1 cellular context compared by ENCODE assay signal in the genomic region with DNA sequence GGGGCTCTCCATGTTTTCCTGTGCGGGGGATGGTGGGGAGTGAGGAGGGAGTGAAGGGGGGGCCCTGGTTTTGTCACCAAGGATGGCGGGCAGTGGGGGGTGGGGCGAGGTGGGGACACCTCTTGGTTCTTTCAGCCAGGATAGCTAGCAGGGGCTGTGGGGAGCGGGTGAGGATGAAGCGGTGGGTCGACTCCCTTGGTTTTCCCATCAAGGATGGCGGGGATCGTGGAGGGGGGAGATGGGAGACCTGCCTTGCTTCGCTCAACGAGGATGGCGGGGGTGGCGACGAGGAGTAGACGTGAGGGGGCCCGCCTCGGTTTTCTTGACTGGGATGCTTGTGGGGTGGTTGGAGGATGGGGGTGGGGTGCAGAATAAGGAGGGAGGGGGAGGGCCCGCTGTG.
TF ChIP-seq lines count a peak whose summit lies in the region.

No MANE protein-coding gene starts in this region.

TF ChIP-seq in WTC11, 78 proteins besides CTCF, POLR2A, EP300 and RAD21 (continued from another document):
- TF ChIP-seq, protein P1, sequence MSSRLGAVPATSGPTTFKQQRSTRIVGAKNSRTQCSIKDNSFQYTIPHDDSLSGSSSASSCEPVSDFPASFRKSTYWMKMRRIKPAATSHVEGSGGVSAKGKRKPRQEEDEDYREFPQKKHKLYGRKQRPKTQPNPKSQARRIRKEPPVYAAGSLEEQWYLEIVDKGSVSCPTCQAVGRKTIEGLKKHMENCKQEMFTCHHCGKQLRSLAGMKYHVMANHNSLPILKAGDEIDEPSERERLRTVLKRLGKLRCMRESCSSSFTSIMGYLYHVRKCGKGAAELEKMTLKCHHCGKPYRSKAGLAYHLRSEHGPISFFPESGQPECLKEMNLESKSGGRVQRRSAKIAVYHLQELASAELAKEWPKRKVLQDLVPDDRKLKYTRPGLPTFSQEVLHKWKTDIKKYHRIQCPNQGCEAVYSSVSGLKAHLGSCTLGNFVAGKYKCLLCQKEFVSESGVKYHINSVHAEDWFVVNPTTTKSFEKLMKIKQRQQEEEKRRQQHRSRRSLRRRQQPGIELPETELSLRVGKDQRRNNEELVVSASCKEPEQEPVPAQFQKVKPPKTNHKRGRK (CRISPR knock-in tag; IDR thresholded peaks at IDR 0.05; ENCODE audit: borderline replicate concordance): no peak
- TF ChIP-seq, protein P2, sequence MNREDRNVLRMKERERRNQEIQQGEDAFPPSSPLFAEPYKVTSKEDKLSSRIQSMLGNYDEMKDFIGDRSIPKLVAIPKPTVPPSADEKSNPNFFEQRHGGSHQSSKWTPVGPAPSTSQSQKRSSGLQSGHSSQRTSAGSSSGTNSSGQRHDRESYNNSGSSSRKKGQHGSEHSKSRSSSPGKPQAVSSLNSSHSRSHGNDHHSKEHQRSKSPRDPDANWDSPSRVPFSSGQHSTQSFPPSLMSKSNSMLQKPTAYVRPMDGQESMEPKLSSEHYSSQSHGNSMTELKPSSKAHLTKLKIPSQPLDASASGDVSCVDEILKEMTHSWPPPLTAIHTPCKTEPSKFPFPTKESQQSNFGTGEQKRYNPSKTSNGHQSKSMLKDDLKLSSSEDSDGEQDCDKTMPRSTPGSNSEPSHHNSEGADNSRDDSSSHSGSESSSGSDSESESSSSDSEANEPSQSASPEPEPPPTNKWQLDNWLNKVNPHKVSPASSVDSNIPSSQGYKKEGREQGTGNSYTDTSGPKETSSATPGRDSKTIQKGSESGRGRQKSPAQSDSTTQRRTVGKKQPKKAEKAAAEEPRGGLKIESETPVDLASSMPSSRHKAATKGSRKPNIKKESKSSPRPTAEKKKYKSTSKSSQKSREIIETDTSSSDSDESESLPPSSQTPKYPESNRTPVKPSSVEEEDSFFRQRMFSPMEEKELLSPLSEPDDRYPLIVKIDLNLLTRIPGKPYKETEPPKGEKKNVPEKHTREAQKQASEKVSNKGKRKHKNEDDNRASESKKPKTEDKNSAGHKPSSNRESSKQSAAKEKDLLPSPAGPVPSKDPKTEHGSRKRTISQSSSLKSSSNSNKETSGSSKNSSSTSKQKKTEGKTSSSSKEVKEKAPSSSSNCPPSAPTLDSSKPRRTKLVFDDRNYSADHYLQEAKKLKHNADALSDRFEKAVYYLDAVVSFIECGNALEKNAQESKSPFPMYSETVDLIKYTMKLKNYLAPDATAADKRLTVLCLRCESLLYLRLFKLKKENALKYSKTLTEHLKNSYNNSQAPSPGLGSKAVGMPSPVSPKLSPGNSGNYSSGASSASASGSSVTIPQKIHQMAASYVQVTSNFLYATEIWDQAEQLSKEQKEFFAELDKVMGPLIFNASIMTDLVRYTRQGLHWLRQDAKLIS (CRISPR knock-in tag; IDR thresholded peaks at IDR 0.05; ENCODE audit: borderline replicate concordance): no peak
- TF ChIP-seq, protein P3, sequence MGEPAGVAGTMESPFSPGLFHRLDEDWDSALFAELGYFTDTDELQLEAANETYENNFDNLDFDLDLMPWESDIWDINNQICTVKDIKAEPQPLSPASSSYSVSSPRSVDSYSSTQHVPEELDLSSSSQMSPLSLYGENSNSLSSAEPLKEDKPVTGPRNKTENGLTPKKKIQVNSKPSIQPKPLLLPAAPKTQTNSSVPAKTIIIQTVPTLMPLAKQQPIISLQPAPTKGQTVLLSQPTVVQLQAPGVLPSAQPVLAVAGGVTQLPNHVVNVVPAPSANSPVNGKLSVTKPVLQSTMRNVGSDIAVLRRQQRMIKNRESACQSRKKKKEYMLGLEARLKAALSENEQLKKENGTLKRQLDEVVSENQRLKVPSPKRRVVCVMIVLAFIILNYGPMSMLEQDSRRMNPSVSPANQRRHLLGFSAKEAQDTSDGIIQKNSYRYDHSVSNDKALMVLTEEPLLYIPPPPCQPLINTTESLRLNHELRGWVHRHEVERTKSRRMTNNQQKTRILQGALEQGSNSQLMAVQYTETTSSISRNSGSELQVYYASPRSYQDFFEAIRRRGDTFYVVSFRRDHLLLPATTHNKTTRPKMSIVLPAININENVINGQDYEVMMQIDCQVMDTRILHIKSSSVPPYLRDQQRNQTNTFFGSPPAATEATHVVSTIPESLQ (CRISPR knock-in tag; IDR thresholded peaks at IDR 0.05): no peak
- TF ChIP-seq EMX1 (CRISPR knock-in tag; IDR thresholded peaks at IDR 0.05): no peak
- TF ChIP-seq, protein P4, sequence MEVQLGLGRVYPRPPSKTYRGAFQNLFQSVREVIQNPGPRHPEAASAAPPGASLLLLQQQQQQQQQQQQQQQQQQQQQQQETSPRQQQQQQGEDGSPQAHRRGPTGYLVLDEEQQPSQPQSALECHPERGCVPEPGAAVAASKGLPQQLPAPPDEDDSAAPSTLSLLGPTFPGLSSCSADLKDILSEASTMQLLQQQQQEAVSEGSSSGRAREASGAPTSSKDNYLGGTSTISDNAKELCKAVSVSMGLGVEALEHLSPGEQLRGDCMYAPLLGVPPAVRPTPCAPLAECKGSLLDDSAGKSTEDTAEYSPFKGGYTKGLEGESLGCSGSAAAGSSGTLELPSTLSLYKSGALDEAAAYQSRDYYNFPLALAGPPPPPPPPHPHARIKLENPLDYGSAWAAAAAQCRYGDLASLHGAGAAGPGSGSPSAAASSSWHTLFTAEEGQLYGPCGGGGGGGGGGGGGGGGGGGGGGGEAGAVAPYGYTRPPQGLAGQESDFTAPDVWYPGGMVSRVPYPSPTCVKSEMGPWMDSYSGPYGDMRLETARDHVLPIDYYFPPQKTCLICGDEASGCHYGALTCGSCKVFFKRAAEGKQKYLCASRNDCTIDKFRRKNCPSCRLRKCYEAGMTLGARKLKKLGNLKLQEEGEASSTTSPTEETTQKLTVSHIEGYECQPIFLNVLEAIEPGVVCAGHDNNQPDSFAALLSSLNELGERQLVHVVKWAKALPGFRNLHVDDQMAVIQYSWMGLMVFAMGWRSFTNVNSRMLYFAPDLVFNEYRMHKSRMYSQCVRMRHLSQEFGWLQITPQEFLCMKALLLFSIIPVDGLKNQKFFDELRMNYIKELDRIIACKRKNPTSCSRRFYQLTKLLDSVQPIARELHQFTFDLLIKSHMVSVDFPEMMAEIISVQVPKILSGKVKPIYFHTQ (CRISPR knock-in tag; IDR thresholded peaks at IDR 0.05): no peak
- TF ChIP-seq, protein P5, sequence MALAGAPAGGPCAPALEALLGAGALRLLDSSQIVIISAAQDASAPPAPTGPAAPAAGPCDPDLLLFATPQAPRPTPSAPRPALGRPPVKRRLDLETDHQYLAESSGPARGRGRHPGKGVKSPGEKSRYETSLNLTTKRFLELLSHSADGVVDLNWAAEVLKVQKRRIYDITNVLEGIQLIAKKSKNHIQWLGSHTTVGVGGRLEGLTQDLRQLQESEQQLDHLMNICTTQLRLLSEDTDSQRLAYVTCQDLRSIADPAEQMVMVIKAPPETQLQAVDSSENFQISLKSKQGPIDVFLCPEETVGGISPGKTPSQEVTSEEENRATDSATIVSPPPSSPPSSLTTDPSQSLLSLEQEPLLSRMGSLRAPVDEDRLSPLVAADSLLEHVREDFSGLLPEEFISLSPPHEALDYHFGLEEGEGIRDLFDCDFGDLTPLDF (CRISPR knock-in tag; IDR thresholded peaks at IDR 0.05): no peak
- TF ChIP-seq TCF7 (CRISPR knock-in tag; IDR thresholded peaks at IDR 0.05; ENCODE audit: low read depth): no peak
- TF ChIP-seq, protein P6, sequence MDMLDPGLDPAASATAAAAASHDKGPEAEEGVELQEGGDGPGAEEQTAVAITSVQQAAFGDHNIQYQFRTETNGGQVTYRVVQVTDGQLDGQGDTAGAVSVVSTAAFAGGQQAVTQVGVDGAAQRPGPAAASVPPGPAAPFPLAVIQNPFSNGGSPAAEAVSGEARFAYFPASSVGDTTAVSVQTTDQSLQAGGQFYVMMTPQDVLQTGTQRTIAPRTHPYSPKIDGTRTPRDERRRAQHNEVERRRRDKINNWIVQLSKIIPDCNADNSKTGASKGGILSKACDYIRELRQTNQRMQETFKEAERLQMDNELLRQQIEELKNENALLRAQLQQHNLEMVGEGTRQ (CRISPR knock-in tag; IDR thresholded peaks at IDR 0.05): no peak
- TF ChIP-seq, protein P7, sequence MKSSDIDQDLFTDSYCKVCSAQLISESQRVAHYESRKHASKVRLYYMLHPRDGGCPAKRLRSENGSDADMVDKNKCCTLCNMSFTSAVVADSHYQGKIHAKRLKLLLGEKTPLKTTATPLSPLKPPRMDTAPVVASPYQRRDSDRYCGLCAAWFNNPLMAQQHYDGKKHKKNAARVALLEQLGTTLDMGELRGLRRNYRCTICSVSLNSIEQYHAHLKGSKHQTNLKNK (CRISPR knock-in tag; IDR thresholded peaks at IDR 0.05): no peak
